In genomic region chr3:20890124-20890523, GRCh38 we compare ENCODE assay signal across 21 cellular contexts.
"Had no signal": no experiment of that assay in that cellular context is flagged by ENCODE, and none has a peak within 500 bp of the region (broad histone marks: within the 10 kb centered on the region; RNA-seq: fewer than 3 reads in every experiment).

No MANE protein-coding gene starts in this region.

- ATAC-seq: left colon; left lung; lower lobe of right lung; naive thymus-derived CD8-positive, alpha-beta T cell; pancreas; right cardiac atrium; sciatic nerve; upper lobe of right lung had no signal

- DNase-seq: kidney; left colon; left lung; lower lobe of right lung; mammary epithelial cell; mesenchymal stem cell; naive thymus-derived CD8-positive, alpha-beta T cell; nucleus accumbens; pancreas; posterior cingulate gyrus; retina; right cardiac atrium; stimulated activated CD4-positive, alpha-beta T cell treated with anti-CD3 and anti-CD28 coated beads, Interleukin-12 subunit alpha, Interleukin-12 subunit beta, amount 100 ng/mL, for 4 hours; stimulated activated CD4-positive, alpha-beta T cell treated with anti-CD3 and anti-CD28 coated beads, Interleukin-15, amount 100 ng/mL, for 24 hours; stimulated activated CD4-positive, alpha-beta T cell treated with anti-CD3 and anti-CD28 coated beads, Interleukin-2, amount 100 ng/mL, for 24 hours; stimulated activated CD4-positive, alpha-beta T cell treated with anti-CD3 and anti-CD28 coated beads, Interleukin-4, amount 100 ng/mL, for 1 hour; stimulated activated naive CD4-positive, alpha-beta T cell; tibial artery; trophoblast cell; upper lobe of right lung had no signal
